Comparison of ENCODE assay signal across 8 cellular contexts in the genomic region with DNA sequence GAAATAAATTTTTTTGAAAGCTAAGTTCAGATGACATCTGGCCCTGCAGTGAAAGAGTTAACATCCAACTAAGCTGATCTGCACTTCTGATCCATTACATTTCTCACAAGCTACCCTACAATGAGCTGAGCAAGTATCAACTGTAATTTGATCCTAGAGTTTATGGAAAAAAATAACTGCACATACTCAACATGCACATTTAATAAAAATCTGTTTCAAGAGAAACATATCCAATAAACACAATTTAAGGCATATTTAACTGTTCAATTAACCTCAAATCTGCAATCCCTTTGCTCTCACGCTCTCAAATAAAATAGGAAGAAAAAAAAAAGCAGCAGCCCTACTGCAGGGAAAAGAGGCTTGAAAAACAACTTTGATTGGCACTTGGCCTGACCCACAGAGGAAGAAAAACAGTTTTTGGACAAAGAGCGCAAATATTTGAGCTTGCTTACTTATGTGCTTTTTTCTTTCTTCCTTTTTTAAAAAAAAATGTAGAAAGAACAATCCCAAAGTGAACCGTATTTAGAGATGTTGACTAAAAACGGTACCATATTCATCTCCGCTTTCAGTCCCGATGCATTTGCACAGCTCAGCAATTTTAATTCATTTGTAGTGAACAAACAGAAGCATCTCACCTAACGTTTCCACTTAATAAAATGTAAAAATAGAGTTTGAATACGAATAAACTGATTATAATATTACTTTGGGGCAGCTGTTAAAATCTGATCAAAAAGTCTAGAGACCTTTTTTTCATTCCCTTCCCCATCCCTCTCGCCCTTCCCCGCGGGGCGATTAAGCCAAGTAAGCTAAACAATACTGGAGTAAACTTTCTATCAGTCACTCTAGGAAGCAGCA. TPM values are rescaled to one million over a fixed set of nuclear protein-coding genes. Genes with fewer than 3 reads are reported as not detected.
DNase-seq lines count a peak whose midpoint lies in the region; ATAC-seq and TF ChIP-seq lines count a peak whose summit lies in the region.

No MANE protein-coding gene starts in this region.

- peaks cover 0 to 37% (median 21%) of the 10 kb centered on the region in 9 donors for H3K4me1 ChIP-seq in heart right ventricle

- TF ChIP-seq CTCF in heart right ventricle (IDR thresholded peaks at IDR 0.05), result no peak
- TF ChIP-seq CTCF in neural crest cell (conservative IDR thresholded peaks at IDR 0.05), result no peak

- H3K27ac ChIP-seq in heart right ventricle, result peak overlapping the region in 6 of 10 donors; percentile 76 to 90 (median 86)
- H3K27ac ChIP-seq in SK-N-MC, result 0 out of 2 replicates have a peak overlapping the region, but pooled peaks have one; percentile 2
- H3K27ac ChIP-seq in epithelial cell of prostate, result peak overlapping the region; percentile 52

- intact Hi-C loops in heart right ventricle (cut with DNase I) (loop anchor here in 9 of 10 donors (2.0 to 10.0 kb wide), 9 partner anchors 65 to 535 kb away; a partner anchor contains a TSS), cardiac septum (cut with DNase I) (loop anchor here (5.0 to 10.0 kb wide), 3 partner anchors 77 to 478 kb away; no protein-coding TSS in a partner anchor)

- WGBS in heart right ventricle, 2 donors, result 2 to 3% methylated on average over 12 of the region's 12 CpGs

- peak overlapping the region; percentile 95 for H3K4me3 Mint-ChIP-seq in neural crest cell

- H3K4me3 ChIP-seq in heart right ventricle, result peak overlapping the region in 9 of 10 donors; percentile 70 to 94 (median 85)
- H3K4me3 ChIP-seq in SK-N-MC, result peak overlapping the region; percentile 84

- DNase-seq in heart right ventricle, result no peak
- DNase-seq in cardiac septum (ENCODE audit: low spot score), result no peak
- no peak for DNase-seq in SK-N-MC (ENCODE audit: low read depth, low spot score)
- no peak for DNase-seq in epithelial cell of prostate (ENCODE audit: low read depth, low spot score)
- DNase-seq in neural crest cell (ENCODE audit: low read depth, low spot score), result no peak
- no peak for DNase-seq in germinal center (ENCODE audit: low spot score)

- no peaks in the 10 kb centered on the region for H3K9me3 ChIP-seq in heart right ventricle
- no peaks in the 10 kb centered on the region for H3K9me3 ChIP-seq in SK-N-MC (ENCODE audit: low read depth, low read length)

- peaks cover 13% of the 10 kb centered on the region for H3K36me3 Mint-ChIP-seq in neural crest cell (ENCODE audit: low read depth)

- ATAC-seq in heart right ventricle, result no peak
- no peak for ATAC-seq in GM19035 (IDR thresholded peaks at IDR 0.05; ENCODE audit: unreplicated experiment)
- ATAC-seq in HG03097 (IDR thresholded peaks at IDR 0.05; ENCODE audit: low FRiP score, unreplicated experiment), result no peak

- no peak overlapping the region for H3K9ac ChIP-seq in SK-N-MC (ENCODE audit: insufficient read length)

- no peaks in the 10 kb centered on the region for H3K27me3 Mint-ChIP-seq in neural crest cell (ENCODE audit: low read depth)

- H3K27ac Mint-ChIP-seq in neural crest cell (ENCODE audit: unreplicated experiment), result peak overlapping the region; percentile 93

- H3K27me3 ChIP-seq in heart right ventricle, result no peaks in the 10 kb centered on the region

- peaks cover 7% of the 10 kb centered on the region for H3K9me3 Mint-ChIP-seq in neural crest cell

- H3K36me3 ChIP-seq in heart right ventricle, result no peaks in the 10 kb centered on the region
- H3K36me3 ChIP-seq in SK-N-MC (ENCODE audit: insufficient read depth, low read length), result no peaks in the 10 kb centered on the region

- H3K4me1 Mint-ChIP-seq in neural crest cell, result peaks cover 32% of the 10 kb centered on the region

RNA-seq across cellular contexts. Expression of a gene that starts 1.6 kb away (rescaled TPM):
- total RNA-seq in heart right ventricle (10 to 100 TPM in 6 of 10 donors, 1 to 10 TPM in 4; 2.6 to 15.4 (median 10.2) TPM), cardiac septum (10.6 TPM), neural crest cell (77.8 and 80.8 TPM in 2 replicates)
- polyA plus RNA-seq in heart right ventricle, result 1 to 10 TPM in 1 of 2 donors, under 1 TPM in 1; 0.65 to 1.4 TPM

Comparison
In these comparisons a context has a peak if more than half of its experiments do, and no peak if none do; other contexts are left out.
1. H3K27ac ChIP-seq: peak in every context shown above with its lines; median percentile 86 in heart right ventricle; 52 in epithelial cell of prostate; 2 in SK-N-MC.